Comparison of ENCODE assay signal across 8 cellular contexts in genomic region chr11:267491-267994, GRCh38. TPM values are rescaled to one million over a fixed set of nuclear protein-coding genes. Genes with fewer than 3 reads are reported as not detected.
DNase-seq lines count a peak whose midpoint lies in the region; ATAC-seq and TF ChIP-seq lines count a peak whose summit lies in the region.

No MANE protein-coding gene starts in this region.

- peak overlapping the region; percentile 91 for H3K4me3 Mint-ChIP-seq in activated CD4-positive, alpha-beta T cell treated with anti-CD3 and anti-CD28 coated beads, Interleukin-2, amount 10 ng/mL, durations not matched to agents 24 days and 14 days
- H3K4me3 Mint-ChIP-seq in stimulated activated naive B cell treated with anti-CD40 and anti-IgM and Interleukin-4, amounts not matched to agents 10 μg/mL and 1 μg/mL and 100 μg/mL, for 72 hours, result peak overlapping the region; percentile 79 to 84

- peak overlapping the region; percentile 99 for H3K27ac ChIP-seq in HL-60 (replicated peaks)

- DNase-seq in AG08395 (ENCODE audit: low spot score), result peak; percentile 32
- DNase-seq in HL-60 (ENCODE audit: low read depth in 1 of 2, low spot score in 1 of 2), result peak; percentile 61 to 75
- peak; percentile 87 for DNase-seq in activated CD4-positive, alpha-beta T cell treated with anti-CD3 and anti-CD28 coated beads, Interleukin-2, amount 10 ng/mL, durations not matched to agents 24 days and 14 days
- DNase-seq in germinal center (ENCODE audit: low spot score), result peak; percentile 47
- peak; percentile 53 for DNase-seq in stimulated activated naive B cell treated with anti-CD40 and anti-IgM and Interleukin-4, amounts not matched to agents 10 μg/mL and 1 μg/mL and 100 μg/mL, for 72 hours
- no peak for DNase-seq in kidney glomerular epithelial cell (lab: John Stamatoyannopoulos, UW)
- DNase-seq in ureter (ENCODE audit: low spot score), result no peak

- TF ChIP-seq CTCF in HL-60 (IDR thresholded peaks at IDR 0.05; ENCODE audit: insufficient read depth, low read length), result no peak

- peaks cover 2% of the 10 kb centered on the region for H3K27me3 Mint-ChIP-seq in activated CD4-positive, alpha-beta T cell treated with anti-CD3 and anti-CD28 coated beads, Interleukin-2, amount 10 ng/mL, durations not matched to agents 24 days and 14 days
- no peaks in the 10 kb centered on the region for H3K27me3 Mint-ChIP-seq in stimulated activated naive B cell treated with anti-CD40 and anti-IgM and Interleukin-4, amounts not matched to agents 10 μg/mL and 1 μg/mL and 100 μg/mL, for 72 hours

- H3K9me3 Mint-ChIP-seq in activated CD4-positive, alpha-beta T cell treated with anti-CD3 and anti-CD28 coated beads, Interleukin-2, amount 10 ng/mL, durations not matched to agents 24 days and 14 days, result no peaks in the 10 kb centered on the region
- H3K9me3 Mint-ChIP-seq in stimulated activated naive B cell treated with anti-CD40 and anti-IgM and Interleukin-4, amounts not matched to agents 10 μg/mL and 1 μg/mL and 100 μg/mL, for 72 hours, result peaks cover 0 to 2% of the 10 kb centered on the region in 2 donors

- H3K27me3 ChIP-seq in HL-60 (ENCODE audit: insufficient read depth, poor library complexity, severe bottlenecking), result no peaks in the 10 kb centered on the region

- ATAC-seq in stimulated activated naive B cell treated with anti-CD40 and anti-IgM and Interleukin-4, amounts not matched to agents 10 μg/mL and 1 μg/mL and 100 μg/mL, for 72 hours (replicated peaks), result peak; percentile 33 to 42
- no peak for ATAC-seq in HG03378 (IDR thresholded peaks at IDR 0.05; ENCODE audit: unreplicated experiment)

- intact Hi-C loops in activated CD4-positive, alpha-beta T cell treated with anti-CD3 and anti-CD28 coated beads, Interleukin-2, amount 10 ng/mL, durations not matched to agents 24 days and 14 days (cut with micrococcal nuclease), result loop anchor here (5.0 kb wide), 1 partner anchor 90 kb away; no protein-coding TSS in a partner anchor

- H3K4me1 Mint-ChIP-seq in activated CD4-positive, alpha-beta T cell treated with anti-CD3 and anti-CD28 coated beads, Interleukin-2, amount 10 ng/mL, durations not matched to agents 24 days and 14 days, result peaks cover 38% of the 10 kb centered on the region
- H3K4me1 Mint-ChIP-seq in stimulated activated naive B cell treated with anti-CD40 and anti-IgM and Interleukin-4, amounts not matched to agents 10 μg/mL and 1 μg/mL and 100 μg/mL, for 72 hours, result peaks cover 24 to 57% of the 10 kb centered on the region in 2 donors

- H3K27ac Mint-ChIP-seq in activated CD4-positive, alpha-beta T cell treated with anti-CD3 and anti-CD28 coated beads, Interleukin-2, amount 10 ng/mL, durations not matched to agents 24 days and 14 days, result peak overlapping the region; percentile 97
- H3K27ac Mint-ChIP-seq in stimulated activated naive B cell treated with anti-CD40 and anti-IgM and Interleukin-4, amounts not matched to agents 10 μg/mL and 1 μg/mL and 100 μg/mL, for 72 hours, result peak overlapping the region; percentile 97

- H3K4me3 ChIP-seq in HL-60 (replicated peaks; ENCODE audit: insufficient read depth, low read length), result peak overlapping the region; percentile 46

- peaks cover 4% of the 10 kb centered on the region for H3K36me3 Mint-ChIP-seq in activated CD4-positive, alpha-beta T cell treated with anti-CD3 and anti-CD28 coated beads, Interleukin-2, amount 10 ng/mL, durations not matched to agents 24 days and 14 days (ENCODE audit: low read depth)
- peaks cover 0 to 2% of the 10 kb centered on the region in 2 donors for H3K36me3 Mint-ChIP-seq in stimulated activated naive B cell treated with anti-CD40 and anti-IgM and Interleukin-4, amounts not matched to agents 10 μg/mL and 1 μg/mL and 100 μg/mL, for 72 hours

RNA-seq across cellular contexts. Expression of gene NLRP6, which starts 10.7 kb away (rescaled TPM):
- 3.2 and 3.5 TPM in 2 replicates for total RNA-seq in activated CD4-positive, alpha-beta T cell treated with anti-CD3 and anti-CD28 coated beads, Interleukin-2, amount 10 ng/mL, durations not matched to agents 24 days and 14 days
- total RNA-seq in ureter, result 0.36 TPM

RNA-seq across cellular contexts. Expression of gene PGGHG, which starts 21.4 kb away (rescaled TPM):
- total RNA-seq in activated CD4-positive, alpha-beta T cell treated with anti-CD3 and anti-CD28 coated beads, Interleukin-2, amount 10 ng/mL, durations not matched to agents 24 days and 14 days, result 136 and 142 TPM in 2 replicates
- 45.0 TPM for total RNA-seq in ureter

RNA-seq across cellular contexts. Expression of gene PSMD13, which starts 30.8 kb away (rescaled TPM):
- total RNA-seq in activated CD4-positive, alpha-beta T cell treated with anti-CD3 and anti-CD28 coated beads, Interleukin-2, amount 10 ng/mL, durations not matched to agents 24 days and 14 days, result 272 and 275 TPM in 2 replicates
- total RNA-seq in ureter, result 87.5 TPM

RNA-seq across cellular contexts. Expression of gene SIRT3, which starts 31.4 kb away (rescaled TPM):
- 16.5 and 17.6 TPM in 2 replicates for total RNA-seq in activated CD4-positive, alpha-beta T cell treated with anti-CD3 and anti-CD28 coated beads, Interleukin-2, amount 10 ng/mL, durations not matched to agents 24 days and 14 days
- total RNA-seq in ureter, result 13.9 TPM

RNA-seq across cellular contexts. Expression of gene IFITM5, which starts 31.8 kb away (rescaled TPM):
- not detected in 2 replicates for total RNA-seq in activated CD4-positive, alpha-beta T cell treated with anti-CD3 and anti-CD28 coated beads, Interleukin-2, amount 10 ng/mL, durations not matched to agents 24 days and 14 days
- total RNA-seq in ureter, result not detected

Comparison
In these comparisons a context has a peak if more than half of its experiments do, and no peak if none do; other contexts are left out.
1. DNase-seq: peak in AG08395 (single experiment), HL-60 (2 of 2), activated CD4-positive, alpha-beta T cell treated with anti-CD3 and anti-CD28 coated beads, Interleukin-2, amount 10 ng/mL, durations not matched to agents 24 days and 14 days (single experiment), germinal center (single experiment) and stimulated activated naive B cell treated with anti-CD40 and anti-IgM and Interleukin-4, amounts not matched to agents 10 μg/mL and 1 μg/mL and 100 μg/mL, for 72 hours (single experiment); none in kidney glomerular epithelial cell (single experiment) and ureter (single experiment).